8 cellular contexts compared by ENCODE assay signal in the genomic region with DNA sequence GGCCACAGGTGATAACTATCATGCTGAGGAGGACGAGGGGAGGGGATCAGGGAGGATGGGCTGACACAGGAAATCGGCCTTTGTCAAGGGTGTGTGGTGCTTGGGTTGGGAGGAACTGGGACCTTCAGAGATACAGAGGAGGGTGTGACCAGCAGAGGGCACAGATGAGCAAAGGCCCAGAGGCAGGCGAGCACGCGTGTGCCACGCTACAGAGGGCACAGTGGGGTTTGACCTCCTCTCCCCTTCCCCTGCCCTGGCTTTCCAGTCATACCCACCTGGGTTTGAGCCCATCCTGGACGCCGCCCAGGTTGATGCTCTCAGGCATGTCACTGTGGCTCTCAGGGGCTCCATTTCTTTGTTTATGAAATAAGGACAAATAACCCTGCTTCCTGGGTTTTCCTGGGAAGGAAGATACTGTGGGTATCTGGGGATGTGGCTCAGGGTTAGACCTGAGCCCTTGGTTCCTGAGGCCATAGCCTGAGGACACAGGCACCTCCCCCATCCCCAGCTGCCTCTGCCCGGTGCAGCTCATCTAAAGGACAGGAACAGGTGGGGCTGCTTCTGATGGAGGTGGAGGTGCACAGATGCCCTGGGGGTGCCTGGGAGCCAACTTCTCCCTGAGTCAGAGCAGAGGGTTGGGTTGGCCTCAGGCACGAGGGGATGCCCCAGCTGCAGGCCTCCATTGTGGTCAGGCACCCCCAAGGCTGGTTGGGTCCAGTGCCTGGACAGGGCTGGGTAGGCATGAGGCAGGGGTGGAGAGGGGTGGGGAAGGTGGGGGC. TPM values are rescaled to one million over a fixed set of nuclear protein-coding genes. Genes with fewer than 3 reads are reported as not detected.
DNase-seq lines count a peak whose midpoint lies in the region; ATAC-seq and TF ChIP-seq lines count a peak whose summit lies in the region.

No MANE protein-coding gene starts in this region.

- H3K9me3 Mint-ChIP-seq in activated naive CD4-positive, alpha-beta T cell treated with anti-CD3 and anti-CD28 coated beads, Interleukin-2, amount 10 ng/mL, durations not matched to agents 7 days and 5 days: no peaks in the 10 kb centered on the region

- H3K9me2 ChIP-seq in SK-N-SH: no peaks in the 10 kb centered on the region

- DNase-seq in AML-193 (lab: John Stamatoyannopoulos, UW) (peak; percentile 56 to 61), SK-N-SH (peak; percentile 77), cardiac muscle cell (ENCODE audit: low read depth in 1 of 2, low spot score in 1 of 2) (peak; percentile 51 to 65), putamen (ENCODE audit: low spot score) (peak; percentile 28), NCI-H2081 treated with DMSO at 0.1 percent for 48 hours (lab: John Stamatoyannopoulos, UW) (no peak)
- DNase-seq in activated naive CD4-positive, alpha-beta T cell treated with anti-CD3 and anti-CD28 coated beads, Interleukin-2, amount 10 ng/mL, durations not matched to agents 7 days and 5 days: peak; percentile 90

- no peaks in the 10 kb centered on the region for H3K79me2 ChIP-seq in SK-N-SH (ENCODE audit: insufficient read depth)

- H3K27ac Mint-ChIP-seq in activated naive CD4-positive, alpha-beta T cell treated with anti-CD3 and anti-CD28 coated beads, Interleukin-2, amount 10 ng/mL, durations not matched to agents 7 days and 5 days: peak overlapping the region; percentile 53

- peak; percentile 60 for TF ChIP-seq CTCF in SK-N-SH (IDR thresholded peaks at IDR 0.05)
- peak; percentile 84 for TF ChIP-seq CTCF in cardiac muscle cell (IDR thresholded peaks at IDR 0.05; ENCODE audit: low read depth, low read length)

- peaks cover 51% of the 10 kb centered on the region for H3K4me1 Mint-ChIP-seq in activated naive CD4-positive, alpha-beta T cell treated with anti-CD3 and anti-CD28 coated beads, Interleukin-2, amount 10 ng/mL, durations not matched to agents 7 days and 5 days

- H3K27ac ChIP-seq in SK-N-SH (ENCODE audit: low read depth in 2 of 2, low read length in 1 of 2): no peak overlapping the region
- H3K27ac ChIP-seq in cardiac muscle cell: no peak overlapping the region

- H4K20me1 ChIP-seq in SK-N-SH (ENCODE audit: insufficient read depth): no peaks in the 10 kb centered on the region

- no peaks in the 10 kb centered on the region for H3K27me3 ChIP-seq in SK-N-SH (ENCODE audit: insufficient read depth)
- H3K27me3 ChIP-seq in cardiac muscle cell: peaks cover 7% of the 10 kb centered on the region

- TF ChIP-seq RAD21 in SK-N-SH (IDR thresholded peaks at IDR 0.05; ENCODE audit: low read length): peak; percentile 38

- peaks cover 4% of the 10 kb centered on the region for H3F3A ChIP-seq in SK-N-SH (replicated peaks; ENCODE audit: insufficient read depth)

- H2AFZ ChIP-seq in SK-N-SH (ENCODE audit: low read depth): no peak overlapping the region

- H3K4me3 Mint-ChIP-seq in activated naive CD4-positive, alpha-beta T cell treated with anti-CD3 and anti-CD28 coated beads, Interleukin-2, amount 10 ng/mL, durations not matched to agents 7 days and 5 days: no peak overlapping the region

- no peak overlapping the region for H3K4me3 ChIP-seq in SK-N-SH (ENCODE audit: low read depth in 2 of 2, low read length in 1 of 2)
- no peak overlapping the region for H3K4me3 ChIP-seq in cardiac muscle cell

- CTCF ChIA-PET in SK-N-SH (lab: Yijun Ruan, JAX): interaction anchor here (0.9 to 22.3 kb wide), 4 partner anchors 11 to 76 kb away, joined by 3 to 299 read pairs (median 3); no protein-coding TSS in a partner anchor
- CTCF ChIA-PET in activated naive CD4-positive, alpha-beta T cell treated with anti-CD3 and anti-CD28 coated beads, Interleukin-2, amount 10 ng/mL, durations not matched to agents 7 days and 5 days (lab: Charles Lee): interaction anchor here (1.4 to 10.3 kb wide), 4 partner anchors 10 to 111 kb away, joined by 3 to 75 read pairs (median 38); no protein-coding TSS in a partner anchor

- no peak overlapping the region for H3K9ac ChIP-seq in SK-N-SH

- H3K27me3 Mint-ChIP-seq in activated naive CD4-positive, alpha-beta T cell treated with anti-CD3 and anti-CD28 coated beads, Interleukin-2, amount 10 ng/mL, durations not matched to agents 7 days and 5 days: peaks cover 29% of the 10 kb centered on the region

- ATAC-seq in GM18907 (IDR thresholded peaks at IDR 0.05; ENCODE audit: unreplicated experiment) (peak; percentile 70), HG03565 (IDR thresholded peaks at IDR 0.05; ENCODE audit: unreplicated experiment) (peak; percentile 36)

- 52% methylated on average over 8 of the region's 10 CpGs for WGBS in SK-N-SH (ENCODE audit: low lambda C conversion rate)

- no peak overlapping the region for H3K4me2 ChIP-seq in SK-N-SH

- no peaks in the 10 kb centered on the region for H3K36me3 Mint-ChIP-seq in activated naive CD4-positive, alpha-beta T cell treated with anti-CD3 and anti-CD28 coated beads, Interleukin-2, amount 10 ng/mL, durations not matched to agents 7 days and 5 days

- H3K4me1 ChIP-seq in SK-N-SH (ENCODE audit: control insufficient read depth in 1 of 2, insufficient read depth in 2 of 2, low read depth in 1 of 2, low read length in 1 of 2) (peaks cover 0 to 2% of the 10 kb centered on the region in 2 experiments; a peak in 1 of 4 replicates), cardiac muscle cell (ENCODE audit: low read depth) (no peaks in the 10 kb centered on the region)

- H3K36me3 ChIP-seq in SK-N-SH (replicated peaks in 1 of 2; ENCODE audit: control insufficient read depth in 1 of 2, insufficient read depth in 2 of 2, low read length in 1 of 2) (no peaks in the 10 kb centered on the region), cardiac muscle cell (no peaks in the 10 kb centered on the region)

- H3K9me3 ChIP-seq in SK-N-SH: no peaks in the 10 kb centered on the region
- no peaks in the 10 kb centered on the region for H3K9me3 ChIP-seq in cardiac muscle cell (ENCODE audit: low read depth)

- no peak for TF ChIP-seq EP300 in SK-N-SH (IDR thresholded peaks at IDR 0.05; ENCODE audit: borderline replicate concordance in 1 of 2, low read depth in 1 of 2, low read length in 1 of 2)

- POLR2A ChIA-PET in SK-N-SH (lab: Yijun Ruan, JAX): no interaction called here

TF ChIP-seq in SK-N-SH, 30 proteins besides CTCF, POLR2A, EP300 and RAD21:
- TF ChIP-seq CHD2 (IDR thresholded peaks at IDR 0.05; ENCODE audit: low read length, partially characterized antibody): no peak
- TF ChIP-seq SMC3 (IDR thresholded peaks at IDR 0.05; ENCODE audit: low read depth, low read length): peak; percentile 40

RNA-seq across cellular contexts. Expression of a gene that starts 51.8 kb away (rescaled TPM):
- polyA plus RNA-seq in SK-N-SH (2012; rRNA removed): 0.07 TPM in 1 of 2 replicates, not detected in the other
- 0.08 and 0.15 TPM in 2 replicates for polyA plus RNA-seq in SK-N-SH (2012; cell fraction: cytosol; rRNA removed)
- polyA plus RNA-seq in SK-N-SH (2012; cell fraction: nucleus; rRNA removed): 0.05 and 0.11 TPM in 2 replicates
- total RNA-seq in cardiac muscle cell: 1.2 and 2.4 TPM in 2 replicates
- 2.9 and 3.0 TPM in 2 replicates for polyA plus RNA-seq in cardiac muscle cell
